9 cellular contexts compared by ENCODE assay signal in genomic region chr9:137069508-137070071, GRCh38. TPM values are rescaled to one million over a fixed set of nuclear protein-coding genes. Genes with fewer than 3 reads are reported as not detected.
DNase-seq lines count a peak whose midpoint lies in the region; ATAC-seq and TF ChIP-seq lines count a peak whose summit lies in the region.
"Had no signal": no experiment of that assay in that cellular context is flagged by ENCODE, and none has a peak within 500 bp of the region (broad histone marks: within the 10 kb centered on the region; RNA-seq: fewer than 3 reads in every experiment).

No MANE protein-coding gene starts in this region.

- peaks cover 33% of the 10 kb centered on the region for H3K4me1 Mint-ChIP-seq in activated naive CD4-positive, alpha-beta T cell treated with anti-CD3 and anti-CD28 coated beads, Interleukin-2, amount 10 ng/mL, durations not matched to agents 7 days and 5 days

- TF ChIP-seq EP300 in suprapubic skin (IDR thresholded peaks at IDR 0.05) = no peak

- peak overlapping the region; percentile 45 for H3K4me3 ChIP-seq in MG63
- H3K4me3 ChIP-seq in epithelial cell of proximal tubule (ENCODE audit: low read depth, low read length) = peak overlapping the region; percentile 44
- peak overlapping the region; percentile 56 for H3K4me3 ChIP-seq in suprapubic skin

- H3K36me3 ChIP-seq in MG63 = no peaks in the 10 kb centered on the region; the same call in 1 of the 2 replicates
- H3K36me3 ChIP-seq in suprapubic skin = no peaks in the 10 kb centered on the region

- DNase-seq in activated naive CD4-positive, alpha-beta T cell treated with anti-CD3 and anti-CD28 coated beads, Interleukin-2, amount 10 ng/mL, durations not matched to agents 7 days and 5 days = no peak
- no peak for DNase-seq in activated naive CD4-positive, alpha-beta T cell (lab: John Stamatoyannopoulos, UW)
- DNase-seq in MG63 = no peak
- no peak for DNase-seq in epithelial cell of proximal tubule (ENCODE audit: low read depth)
- peak in 1 of 2 donors; percentile 65 for DNase-seq in suprapubic skin (ENCODE audit: low spot score in 2 of 2)
- DNase-seq in NOMO-1 (lab: John Stamatoyannopoulos, UW; ENCODE audit: unreplicated experiment in 2 of 2) = no peak

- no peaks in the 10 kb centered on the region for H3K9me3 Mint-ChIP-seq in activated naive CD4-positive, alpha-beta T cell treated with anti-CD3 and anti-CD28 coated beads, Interleukin-2, amount 10 ng/mL, durations not matched to agents 7 days and 5 days

- peaks cover 7% of the 10 kb centered on the region for H3K36me3 Mint-ChIP-seq in activated naive CD4-positive, alpha-beta T cell treated with anti-CD3 and anti-CD28 coated beads, Interleukin-2, amount 10 ng/mL, durations not matched to agents 7 days and 5 days

- peak overlapping the region; percentile 68 for H3K4me3 Mint-ChIP-seq in activated naive CD4-positive, alpha-beta T cell treated with anti-CD3 and anti-CD28 coated beads, Interleukin-2, amount 10 ng/mL, durations not matched to agents 7 days and 5 days

- H3K27me3 ChIP-seq in MG63 = no peaks in the 10 kb centered on the region
- peaks cover 18% of the 10 kb centered on the region for H3K27me3 ChIP-seq in suprapubic skin

- 20% methylated on average over 5 of the region's 48 CpGs for WGBS in suprapubic skin

- H3K4me1 ChIP-seq in suprapubic skin = peaks cover 41% of the 10 kb centered on the region

- no peak overlapping the region for H3K27ac Mint-ChIP-seq in activated naive CD4-positive, alpha-beta T cell treated with anti-CD3 and anti-CD28 coated beads, Interleukin-2, amount 10 ng/mL, durations not matched to agents 7 days and 5 days

- CTCF ChIA-PET in activated naive CD4-positive, alpha-beta T cell treated with anti-CD3 and anti-CD28 coated beads, Interleukin-2, amount 10 ng/mL, durations not matched to agents 7 days and 5 days (lab: Charles Lee) = interaction anchor here (0.8 to 9.6 kb wide), 10 partner anchors 9 to 134 kb away, joined by 3 to 103 read pairs (median 7); partner anchors contain the start of gene NPDC1

- ATAC-seq in GM19463 (IDR thresholded peaks at IDR 0.05; ENCODE audit: unreplicated experiment) (no peak), GM19395 (IDR thresholded peaks at IDR 0.05; ENCODE audit: unreplicated experiment) (no peak)

- peaks cover 6% of the 10 kb centered on the region for H3K27me3 Mint-ChIP-seq in activated naive CD4-positive, alpha-beta T cell treated with anti-CD3 and anti-CD28 coated beads, Interleukin-2, amount 10 ng/mL, durations not matched to agents 7 days and 5 days

- H3K9me3 ChIP-seq in MG63 (no peaks in the 10 kb centered on the region), suprapubic skin (no peaks in the 10 kb centered on the region)

- TF ChIP-seq CTCF in epithelial cell of proximal tubule (conservative IDR thresholded peaks at IDR 0.05; ENCODE audit: low read depth, low read length) (no peak), suprapubic skin (IDR thresholded peaks at IDR 0.05) (no peak)

- TF ChIP-seq POLR2A in suprapubic skin (IDR thresholded peaks at IDR 0.05) = no peak

- no peak overlapping the region for H3K27ac ChIP-seq in suprapubic skin
- H3K27ac ChIP-seq: epithelial cell of prostate had no signal

RNA-seq across cellular contexts. Expression of gene SAPCD2, which starts 0.8 kb away (rescaled TPM):
- 20.8 and 32.5 TPM in 2 replicates for total RNA-seq in MG63 (2014; rRNA removed; shearing (Covaris generic); ENCODE audit: low replicate concordance)
- total RNA-seq in epithelial cell of proximal tubule (25.6 and 51.3 TPM in 2 replicates), suprapubic skin (10 to 100 TPM in 3 of 4 donors, 1 to 10 TPM in 1; 8.2 to 13.6 (median 13.3) TPM)

RNA-seq across cellular contexts. Expression of gene UAP1L1, which starts 7.7 kb away (rescaled TPM):
- 8.2 and 12.2 TPM in 2 replicates for total RNA-seq in MG63 (2014; rRNA removed; shearing (Covaris generic); ENCODE audit: low replicate concordance)
- 2.1 and 2.2 TPM in 2 replicates for total RNA-seq in epithelial cell of proximal tubule
- 10 to 100 TPM in 1 of 4 donors, 1 to 10 TPM in 3; 5.0 to 10.1 (median 6.8) TPM for total RNA-seq in suprapubic skin

RNA-seq across cellular contexts. Expression of gene ENTPD2, which starts 15.7 kb away (rescaled TPM):
- total RNA-seq in MG63 (2014; rRNA removed; shearing (Covaris generic); ENCODE audit: low replicate concordance) = not detected in 2 replicates
- total RNA-seq in epithelial cell of proximal tubule (0.87 TPM in 1 of 2 replicates, not detected in the other), suprapubic skin (10 to 100 TPM; 13.3 to 20.8 (median 16.7) TPM)

RNA-seq across cellular contexts. Expression of gene MAN1B1, which starts 17.2 kb away (rescaled TPM):
- total RNA-seq in MG63 (2014; rRNA removed; shearing (Covaris generic); ENCODE audit: low replicate concordance) = 77.1 and 83.1 TPM in 2 replicates
- total RNA-seq in epithelial cell of proximal tubule = 46.0 and 74.3 TPM in 2 replicates
- total RNA-seq in suprapubic skin = 10 to 100 TPM; 52.1 to 99.2 (median 63.1) TPM

RNA-seq across cellular contexts. Expression of gene NPDC1, which starts 23.6 kb away (rescaled TPM):
- 86.9 and 253 TPM in 2 replicates for total RNA-seq in MG63 (2014; rRNA removed; shearing (Covaris generic); ENCODE audit: low replicate concordance)
- total RNA-seq in epithelial cell of proximal tubule (19.7 and 47.7 TPM in 2 replicates), suprapubic skin (10 to 100 TPM; 22.2 to 64.0 (median 47.3) TPM)
